Comparison of ENCODE assay signal across 9 cellular contexts in genomic region chr15:31364301-31365031, GRCh38. TPM values are rescaled to one million over a fixed set of nuclear protein-coding genes. Genes with fewer than 3 reads are reported as not detected.
DNase-seq lines count a peak whose midpoint lies in the region; ATAC-seq and TF ChIP-seq lines count a peak whose summit lies in the region.
"Had no signal": no experiment of that assay in that cellular context is flagged by ENCODE, and none has a peak within 500 bp of the region (broad histone marks: within the 10 kb centered on the region; RNA-seq: fewer than 3 reads in every experiment).

No MANE protein-coding gene starts in this region.

- peaks cover 37% of the 10 kb centered on the region for H3K4me1 Mint-ChIP-seq in neural crest cell

- intact Hi-C loops in aorta (cut with DNase I), result loop anchor here in 1 of 2 donors (5.0 kb wide), 1 partner anchor 37 kb away; the partner anchor contains the start of gene KLF13

- no peak for ATAC-seq in HG03432 (IDR thresholded peaks at IDR 0.05; ENCODE audit: unreplicated experiment)
- ATAC-seq in aorta (ENCODE audit: low FRiP score), result no peak
- no peak for ATAC-seq in GM21619 (IDR thresholded peaks at IDR 0.05; ENCODE audit: unreplicated experiment)

- peaks cover 0 to 3% of the 10 kb centered on the region in 2 donors for H3K4me1 ChIP-seq in aorta (ENCODE audit: control insufficient read depth in 1 of 2, insufficient read depth in 2 of 2, low read length in 2 of 2)
- H3K4me1 ChIP-seq: SJSA1 had no signal

- H3K27me3 ChIP-seq in aorta (ENCODE audit: control insufficient read depth in 1 of 2, insufficient read depth in 2 of 2, low read length in 1 of 2), result no peaks in the 10 kb centered on the region
- H3K27me3 ChIP-seq: SJSA1 had no signal

- H3K4me3 Mint-ChIP-seq in neural crest cell, result no peak overlapping the region

- H3K36me3 Mint-ChIP-seq in neural crest cell (ENCODE audit: low read depth), result peaks cover 4% of the 10 kb centered on the region

- H3K9me3 ChIP-seq in aorta (ENCODE audit: control insufficient read depth, low read length), result no peaks in the 10 kb centered on the region

- no peak overlapping the region for H3K4me3 ChIP-seq in aorta (ENCODE audit: low read length in 2 of 2)
- H3K4me3 ChIP-seq: SJSA1 had no signal

- peak overlapping the region; percentile 95 for H3K27ac ChIP-seq in cingulate gyrus (ENCODE audit: low read depth, low read length)
- H3K27ac ChIP-seq in aorta (ENCODE audit: low read depth in 1 of 2, low read length in 2 of 2), result no peak overlapping the region
- H3K27ac ChIP-seq: SJSA1 had no signal

- TF ChIP-seq CTCF in neural crest cell (conservative IDR thresholded peaks at IDR 0.05), result no peak

- no peaks in the 10 kb centered on the region for H3K27me3 Mint-ChIP-seq in neural crest cell (ENCODE audit: low read depth)

- H3K36me3 ChIP-seq in aorta (ENCODE audit: control insufficient read depth in 1 of 2, insufficient read depth in 2 of 2, low read length in 1 of 2), result no peaks in the 10 kb centered on the region

- no peaks in the 10 kb centered on the region for H3K9me3 Mint-ChIP-seq in neural crest cell

- peak overlapping the region; percentile 89 for H3K27ac Mint-ChIP-seq in neural crest cell (ENCODE audit: unreplicated experiment)

- DNase-seq in ELF-1 (ENCODE audit: low read depth, low spot score) (peak; percentile 96), NCI-H526 (lab: John Stamatoyannopoulos, UW) (peak; percentile 12 to 54), neural crest cell (ENCODE audit: low read depth, low spot score) (no peak), NCI-H1694 treated with DMSO at 0.1 percent for 48 hours (lab: John Stamatoyannopoulos, UW) (no peak), aorta (no peak)

- 81 to 84% methylated on average over 10 of the region's 10 CpGs for WGBS in aorta, 2 donors

RNA-seq across cellular contexts. Expression of gene KLF13, which starts 37.8 kb away (rescaled TPM):
- total RNA-seq in neural crest cell, result 43.3 and 44.6 TPM in 2 replicates
- 10 to 100 TPM; 31.3 to 58.7 TPM for total RNA-seq in aorta
- polyA plus RNA-seq in aorta, result 10 to 100 TPM; 27.2 to 35.9 TPM

Comparison
In these comparisons a context has a peak if more than half of its experiments do, and no peak if none do; other contexts are left out.
1. DNase-seq: peak in ELF-1 (single experiment) and NCI-H526 (2 of 2); none in neural crest cell (single experiment), NCI-H1694 treated with DMSO at 0.1 percent for 48 hours (single experiment) and aorta (0 of 2).